1 cellular context compared by ENCODE assay signal in the genomic region with DNA sequence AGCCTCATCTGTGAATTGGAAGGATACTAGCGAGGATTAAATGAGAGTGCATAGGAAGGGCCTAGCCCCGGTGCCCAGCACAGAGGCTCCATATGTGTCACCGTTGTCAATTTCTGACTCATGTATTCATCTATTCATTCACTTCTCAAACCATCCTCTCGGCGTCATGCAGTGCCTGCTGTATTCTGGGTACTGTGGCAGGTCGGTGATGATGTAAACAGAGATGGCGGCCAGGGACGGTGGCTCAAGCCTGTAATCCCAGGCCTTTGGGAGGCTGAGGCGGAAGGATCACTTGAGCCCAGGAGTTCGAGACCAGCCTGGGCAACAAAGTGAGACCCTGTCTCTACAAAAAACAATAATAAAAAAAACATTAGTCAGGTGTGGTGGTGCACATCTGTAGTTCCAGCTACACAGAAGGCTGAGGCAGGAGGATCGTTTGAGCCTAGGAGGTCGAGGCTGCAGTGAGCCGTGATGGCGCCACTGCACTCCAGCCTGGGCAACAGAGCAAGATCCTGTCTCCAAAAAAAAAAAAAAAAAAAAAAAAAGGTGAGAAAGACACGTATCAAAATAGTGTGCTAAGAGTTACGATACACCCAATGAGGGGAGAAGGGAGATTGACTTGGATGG.
TF ChIP-seq lines count a peak whose summit lies in the region.

No MANE protein-coding gene starts in this region.

TF ChIP-seq in IMR-90, 13 proteins besides CTCF, POLR2A, EP300 and RAD21:
- no peak for TF ChIP-seq MAZ (IDR thresholded peaks at IDR 0.05; ENCODE audit: borderline replicate concordance, low read depth, low read length)
- no peak for TF ChIP-seq MAFK (IDR thresholded peaks at IDR 0.05; ENCODE audit: low read depth, low read length)
- TF ChIP-seq RCOR1 (IDR thresholded peaks at IDR 0.05; ENCODE audit: insufficient replicate concordance, low read length), result no peak
- TF ChIP-seq FOS (IDR thresholded peaks at IDR 0.05; ENCODE audit: low read depth, low read length), result no peak
- TF ChIP-seq SMC3 (IDR thresholded peaks at IDR 0.05; ENCODE audit: low read depth, low read length), result no peak
- TF ChIP-seq MXI1 (IDR thresholded peaks at IDR 0.05; ENCODE audit: borderline replicate concordance, low read depth, low read length), result no peak
- TF ChIP-seq RFX5 (IDR thresholded peaks at IDR 0.05; ENCODE audit: low read depth, low read length), result no peak
- no peak for TF ChIP-seq CHD1 (IDR thresholded peaks at IDR 0.05; ENCODE audit: low read depth, low read length)
